Comparison of ENCODE assay signal across 24 cellular contexts in the genomic region with DNA sequence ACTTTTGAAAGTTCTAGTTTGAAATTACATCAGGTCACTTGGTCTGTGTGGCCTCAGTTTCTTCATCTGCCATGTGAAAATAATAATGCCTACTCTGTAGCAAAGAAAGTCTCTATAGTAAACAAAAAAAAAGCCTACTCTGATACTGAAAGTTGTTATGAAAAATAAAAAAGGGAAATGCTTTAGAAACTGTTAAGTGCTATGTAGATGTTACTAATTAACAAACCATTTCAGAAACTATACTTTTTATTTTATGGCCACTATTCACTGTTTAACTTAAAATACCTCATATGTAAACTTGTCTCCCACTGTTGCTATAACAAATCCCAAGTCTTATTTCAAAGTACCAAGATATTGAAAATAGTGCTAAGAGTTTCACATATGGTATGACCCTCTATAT. TPM values are rescaled to one million over a fixed set of nuclear protein-coding genes. Genes with fewer than 3 reads are reported as not detected.
"Had no signal": no experiment of that assay in that cellular context is flagged by ENCODE, and none has a peak within 500 bp of the region (broad histone marks: within the 10 kb centered on the region; RNA-seq: fewer than 3 reads in every experiment).

No MANE protein-coding gene starts in this region.

- H3K4me1 Mint-ChIP-seq: activated B cell treated with CpG ODN at 0.5 μM for 24 hours; activated CD8-positive, alpha-beta memory T cell treated with anti-CD3 and anti-CD28 coated beads, Interleukin-2, amount 10 ng/mL, durations not matched to agents 7 days and 5 days; naive B cell had no signal

- H3K27ac Mint-ChIP-seq: activated B cell treated with CpG ODN at 0.5 μM for 24 hours; activated CD8-positive, alpha-beta memory T cell treated with anti-CD3 and anti-CD28 coated beads, Interleukin-2, amount 10 ng/mL, durations not matched to agents 7 days and 5 days; activated CD8-positive, alpha-beta T cell treated with anti-CD3 and anti-CD28 coated beads, Interleukin-2, amount 10 ng/mL, durations not matched to agents 7 days and 5 days; activated naive CD8-positive, alpha-beta T cell; activated T-helper 2 cell treated with anti-CD3 and anti-CD28 coated beads, Interferon-gamma antibody, Interleukin-2, Interleukin-4, amounts not matched to agents 10 μg/mL and 5 μg/mL and 100 μg/mL, durations not matched to agents 14 hours and 24 hours and 36 hours; mesothelial cell of epicardium; progenitor cell of endocrine pancreas had no signal

- H3K4me3 Mint-ChIP-seq: activated B cell treated with CpG ODN at 0.5 μM for 24 hours; activated CD8-positive, alpha-beta memory T cell treated with anti-CD3 and anti-CD28 coated beads, Interleukin-2, amount 10 ng/mL, durations not matched to agents 7 days and 5 days; activated CD8-positive, alpha-beta T cell treated with anti-CD3 and anti-CD28 coated beads, Interleukin-2, amount 10 ng/mL, durations not matched to agents 7 days and 5 days; activated naive CD8-positive, alpha-beta T cell; mesothelial cell of epicardium; naive B cell had no signal

- H3K27me3 Mint-ChIP-seq: activated B cell treated with CpG ODN at 0.5 μM for 24 hours; activated CD8-positive, alpha-beta memory T cell treated with anti-CD3 and anti-CD28 coated beads, Interleukin-2, amount 10 ng/mL, durations not matched to agents 7 days and 5 days; activated naive CD8-positive, alpha-beta T cell; naive B cell; progenitor cell of endocrine pancreas had no signal

- H3K9me3 Mint-ChIP-seq: activated B cell treated with CpG ODN at 0.5 μM for 24 hours; activated T-helper 2 cell treated with anti-CD3 and anti-CD28 coated beads, Interferon-gamma antibody, Interleukin-2, Interleukin-4, amounts not matched to agents 10 μg/mL and 5 μg/mL and 100 μg/mL, durations not matched to agents 14 hours and 24 hours and 36 hours; mesothelial cell of epicardium had no signal

- ATAC-seq: activated CD8-positive, alpha-beta memory T cell treated with anti-CD3 and anti-CD28 coated beads, Interleukin-2, amount 10 ng/mL, durations not matched to agents 7 days and 5 days; activated CD8-positive, alpha-beta T cell treated with anti-CD3 and anti-CD28 coated beads, Interleukin-2, amount 10 ng/mL, durations not matched to agents 7 days and 5 days; gastroesophageal sphincter; right lobe of liver; stimulated activated naive CD8-positive, alpha-beta T cell treated with anti-CD3 and anti-CD28 coated beads, Interleukin-15, Interleukin-2, amounts not matched to agents 100 U/mL and 50 U/mL, for 24 hours had no signal

- DNase-seq: activated B cell treated with CpG ODN at 0.5 μM for 24 hours; activated CD8-positive, alpha-beta memory T cell treated with anti-CD3 and anti-CD28 coated beads, Interleukin-2, amount 10 ng/mL, durations not matched to agents 7 days and 5 days; activated CD8-positive, alpha-beta T cell treated with anti-CD3 and anti-CD28 coated beads, Interleukin-2, amount 10 ng/mL, durations not matched to agents 7 days and 5 days; activated T-cell treated with anti-CD3 and anti-CD28 coated beads, Interleukin-2, amount 50 U/mL, for 48 hours; anterior cingulate cortex; cortex of kidney; hippocampal formation; naive B cell; ovary; right lobe of liver; stimulated activated CD4-positive, alpha-beta T cell treated with anti-CD3 and anti-CD28 coated beads, Interleukin-2, amount 100 ng/mL, for 48 hours; stimulated activated naive CD8-positive, alpha-beta T cell treated with anti-CD3 and anti-CD28 coated beads, Interleukin-15, Interleukin-2, amounts not matched to agents 100 U/mL and 50 U/mL, for 24 hours; T-helper 2 cell; testis; trophoblast cell; uterus had no signal

- H3K36me3 Mint-ChIP-seq: activated CD8-positive, alpha-beta memory T cell treated with anti-CD3 and anti-CD28 coated beads, Interleukin-2, amount 10 ng/mL, durations not matched to agents 7 days and 5 days; activated naive CD8-positive, alpha-beta T cell; mesothelial cell of epicardium; naive B cell had no signal

RNA-seq across cellular contexts. Expression of a gene that starts 50.6 kb away (rescaled TPM):
- total RNA-seq: activated B cell treated with CpG ODN at 0.5 μM for 24 hours; activated CD8-positive, alpha-beta memory T cell treated with anti-CD3 and anti-CD28 coated beads, Interleukin-2, amount 10 ng/mL, durations not matched to agents 7 days and 5 days; activated CD8-positive, alpha-beta T cell treated with anti-CD3 and anti-CD28 coated beads, Interleukin-2, amount 10 ng/mL, durations not matched to agents 7 days and 5 days; activated T-helper 2 cell treated with anti-CD3 and anti-CD28 coated beads, Interferon-gamma antibody, Interleukin-2, Interleukin-4, amounts not matched to agents 10 μg/mL and 5 μg/mL and 100 μg/mL, durations not matched to agents 14 hours and 24 hours and 36 hours; endothelial cell of umbilical vein; skeletal muscle tissue had no signal
- polyA plus RNA-seq: neural cell, ovary had no signal
